Comparison of ENCODE assay signal across 10 cellular contexts in the genomic region with DNA sequence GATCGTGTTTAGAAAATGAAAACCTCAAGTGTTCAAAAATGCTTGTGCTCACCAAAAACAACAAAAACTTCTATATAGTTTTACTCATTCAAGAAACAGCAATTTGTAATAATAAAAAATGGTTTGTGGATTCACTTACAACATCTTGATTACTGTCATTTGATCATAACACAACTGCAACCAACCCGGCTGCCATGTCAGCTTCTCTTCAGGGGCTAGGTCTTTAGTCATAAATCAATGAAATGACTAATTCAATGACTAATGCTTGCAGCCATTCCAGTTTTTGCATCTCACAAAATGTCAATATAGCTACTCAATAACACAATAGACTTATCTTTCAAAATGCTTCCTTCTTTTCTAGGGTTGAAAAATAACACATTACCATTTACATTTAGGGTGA.
DNase-seq lines count a peak whose midpoint lies in the region; ATAC-seq and TF ChIP-seq lines count a peak whose summit lies in the region.
"Had no signal": no experiment of that assay in that cellular context is flagged by ENCODE, and none has a peak within 500 bp of the region (broad histone marks: within the 10 kb centered on the region; RNA-seq: fewer than 3 reads in every experiment).

No MANE protein-coding gene starts in this region.

- H4K8ac ChIP-seq in IMR-90 (ENCODE audit: low read depth in 2 of 2, low read length in 2 of 2) = no peak overlapping the region

- TF ChIP-seq RAD21 in IMR-90 (IDR thresholded peaks at IDR 0.05; ENCODE audit: low read length) = no peak

- no TSS peak for BruUV-seq in IMR-90 (replicated peaks; lab: Mats Ljungman, UMichigan)

- H3K79me1 ChIP-seq in IMR-90 (ENCODE audit: low read depth in 1 of 2, low read length in 2 of 2) = peaks cover 9 to 10% of the 10 kb centered on the region in 2 experiments; a peak in 2 of 4 replicates

- CTCF ChIA-PET in IMR-90 (lab: Yijun Ruan, JAX) = no interaction called here

- H4K5ac ChIP-seq in IMR-90 (ENCODE audit: low read depth, low read length) = no peak overlapping the region

- TF ChIP-seq CTCF in IMR-90 (conservative IDR thresholded peaks at IDR 0.05; ENCODE audit: low read depth, low read length) (no peak), astrocyte of the spinal cord (IDR thresholded peaks at IDR 0.05; ENCODE audit: low read depth, low read length) (no peak), smooth muscle cell (IDR thresholded peaks at IDR 0.05; ENCODE audit: borderline replicate concordance, insufficient read depth, poor library complexity, severe bottlenecking) (no peak)

- POLR2A ChIA-PET in IMR-90 (lab: Charles Lee; ENCODE audit: unreplicated experiment) = no interaction called here

- H3K4ac ChIP-seq in IMR-90 (ENCODE audit: low read depth, low read length) = no peak overlapping the region

- H3K23ac ChIP-seq in IMR-90 (ENCODE audit: low read depth, low read length) = no peak overlapping the region

- DNase-seq in DMS53 (lab: John Stamatoyannopoulos, UW) (peak; percentile 37), DMS53 treated with DMSO at 0.1 percent for 48 hours (lab: John Stamatoyannopoulos, UW; ENCODE audit: unreplicated experiment) (no peak), IMR-90 (peak; percentile 47), astrocyte of the spinal cord (ENCODE audit: low read depth, low spot score) (peak; percentile 25), smooth muscle cell (lab: John Stamatoyannopoulos, UW; ENCODE audit: unreplicated experiment) (no peak), caudate nucleus (lab: John Stamatoyannopoulos, UW) (no peak), posterior cingulate gyrus (no peak)
- DNase-seq: 8988T, SHP77 treated with DMSO at 0.1 percent for 48 hours had no signal

- H3K4me3 ChIP-seq in IMR-90 (ENCODE audit: insufficient read depth, low read depth, low read length) = no peak overlapping the region
- no peak overlapping the region for H3K4me3 ChIP-seq in astrocyte of the spinal cord (ENCODE audit: low read depth, low read length)
- H3K4me3 ChIP-seq in smooth muscle cell = no peak overlapping the region

- H3K9me3 ChIP-seq in IMR-90 (ENCODE audit: control insufficient read depth, insufficient read depth, low read length) = no peaks in the 10 kb centered on the region
- H3K9me3 ChIP-seq in smooth muscle cell (replicated peaks; ENCODE audit: low read depth) = no peaks in the 10 kb centered on the region

- dilution Hi-C loops in IMR-90 (cut with HindIII; ENCODE audit: low sequenced_read_pairs, unreplicated experiment) = no loop called here

- H3K4me1 ChIP-seq in IMR-90 (ENCODE audit: control insufficient read depth, insufficient read depth, low read length) (peaks cover 7% of the 10 kb centered on the region; the same call in 1 of the 2 replicates), smooth muscle cell (ENCODE audit: low read depth) (peaks cover 58% of the 10 kb centered on the region)

- no peak overlapping the region for H2BK20ac ChIP-seq in IMR-90 (ENCODE audit: low read depth, low read length)

- H2BK15ac ChIP-seq in IMR-90 (ENCODE audit: low read depth, low read length) = no peak overlapping the region

- TF ChIP-seq POLR2A in IMR-90 (IDR thresholded peaks at IDR 0.05; ENCODE audit: low read depth, low read length) = no peak

- H2AFZ ChIP-seq in IMR-90 (replicated peaks; ENCODE audit: low read length, poor library complexity) (no peak overlapping the region), smooth muscle cell (ENCODE audit: low read depth) (no peak overlapping the region)

- H2BK120ac ChIP-seq in IMR-90 (ENCODE audit: low read depth, low read length) = no peak overlapping the region

- H3K4me2 ChIP-seq in IMR-90 (ENCODE audit: low read depth, low read length) (no peak overlapping the region), smooth muscle cell (peak overlapping the region; percentile 3)

- no peaks in the 10 kb centered on the region; the same call in 1 of the 2 replicates for H4K20me1 ChIP-seq in IMR-90 (ENCODE audit: insufficient read depth, low read length)
- H4K20me1 ChIP-seq in smooth muscle cell (ENCODE audit: low read depth) = no peaks in the 10 kb centered on the region

- H3K14ac ChIP-seq in IMR-90 (replicated peaks; ENCODE audit: low read depth, low read length) = no peak overlapping the region

- no peak overlapping the region for H3K18ac ChIP-seq in IMR-90 (ENCODE audit: low read depth, low read length)

- no CpG with 5 or more reads among the region's 2 CpGs for WGBS in IMR-90 (ENCODE audit: extremely low coverage in 2 of 2, insufficient read length in 1 of 2), 2 experiments
- 69% methylated on average over 2 of the region's 2 CpGs for WGBS in smooth muscle cell (ENCODE audit: low lambda C conversion rate)

- H3K9ac ChIP-seq in IMR-90 (ENCODE audit: low read depth, low read length) (no peak overlapping the region), smooth muscle cell (ENCODE audit: low read depth) (no peak overlapping the region)

- H3K27me3 ChIP-seq in IMR-90 (ENCODE audit: control insufficient read depth, insufficient read depth, low read length) = no peaks in the 10 kb centered on the region
- H3K27me3 ChIP-seq in smooth muscle cell (ENCODE audit: low read depth) = no peaks in the 10 kb centered on the region

- H2AK9ac ChIP-seq in IMR-90 (replicated peaks; ENCODE audit: low read depth, low read length, poor library complexity) = no peak overlapping the region

- in situ Hi-C loops in IMR-90 (cut with MboI; ENCODE audit: low sequenced_read_pairs) = no loop called here
- in situ Hi-C loops in astrocyte of the spinal cord (cut with HindIII; ENCODE audit: low sequenced_read_pairs) = no loop called here

- H3K79me2 ChIP-seq in smooth muscle cell (ENCODE audit: low read depth) = no peaks in the 10 kb centered on the region

- H3K9me1 ChIP-seq in IMR-90 (ENCODE audit: insufficient read depth, low read length) = 0 out of 2 replicates have a peak, but pooled peaks cover 2% of the 10 kb centered on the region

- H4K91ac ChIP-seq in IMR-90 (ENCODE audit: insufficient read depth, low read depth, low read length) = no peak overlapping the region

- H2BK5ac ChIP-seq in IMR-90 (ENCODE audit: low read depth, low read length, poor library complexity, severe bottlenecking) = no peak overlapping the region

- H3K27ac ChIP-seq in IMR-90 (ENCODE audit: insufficient read depth, low read length) = no peak overlapping the region
- peak overlapping the region; percentile 20 for H3K27ac ChIP-seq in smooth muscle cell (ENCODE audit: low read depth)
- H3K27ac ChIP-seq in caudate nucleus (ENCODE audit: low read depth, low read length) = no peak overlapping the region

- ATAC-seq in IMR-90 (ENCODE audit: low read depth) (no peak), HG02571 (IDR thresholded peaks at IDR 0.05; ENCODE audit: unreplicated experiment) (no peak)

- peaks cover 4% of the 10 kb centered on the region for H3F3A ChIP-seq in smooth muscle cell (ENCODE audit: low read depth)

- no peak overlapping the region for H2AK5ac ChIP-seq in IMR-90 (ENCODE audit: low read depth, low read length)

- H3K56ac ChIP-seq in IMR-90 (ENCODE audit: extremely low read depth, insufficient read depth, low read length) = no peak overlapping the region

- H3K36me3 ChIP-seq in IMR-90 (ENCODE audit: control insufficient read depth, insufficient read depth, low read length) (no peaks in the 10 kb centered on the region; the same call in 1 of the 2 replicates), smooth muscle cell (ENCODE audit: low read depth) (no peaks in the 10 kb centered on the region)

- intact Hi-C loops in IMR-90 (cut with micrococcal nuclease) (no loop called here), posterior cingulate gyrus (cut with DNase I) (no loop called here)

TF ChIP-seq in IMR-90, 13 proteins besides CTCF, POLR2A, EP300 and RAD21:
- TF ChIP-seq FOS (IDR thresholded peaks at IDR 0.05; ENCODE audit: low read depth, low read length) = no peak
- TF ChIP-seq MXI1 (IDR thresholded peaks at IDR 0.05; ENCODE audit: borderline replicate concordance, low read depth, low read length) = no peak
- TF ChIP-seq, protein P1, sequence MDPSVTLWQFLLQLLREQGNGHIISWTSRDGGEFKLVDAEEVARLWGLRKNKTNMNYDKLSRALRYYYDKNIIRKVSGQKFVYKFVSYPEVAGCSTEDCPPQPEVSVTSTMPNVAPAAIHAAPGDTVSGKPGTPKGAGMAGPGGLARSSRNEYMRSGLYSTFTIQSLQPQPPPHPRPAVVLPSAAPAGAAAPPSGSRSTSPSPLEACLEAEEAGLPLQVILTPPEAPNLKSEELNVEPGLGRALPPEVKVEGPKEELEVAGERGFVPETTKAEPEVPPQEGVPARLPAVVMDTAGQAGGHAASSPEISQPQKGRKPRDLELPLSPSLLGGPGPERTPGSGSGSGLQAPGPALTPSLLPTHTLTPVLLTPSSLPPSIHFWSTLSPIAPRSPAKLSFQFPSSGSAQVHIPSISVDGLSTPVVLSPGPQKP (IDR thresholded peaks at IDR 0.05; ENCODE audit: borderline replicate concordance, low read depth, low read length) = no peak
- no peak for TF ChIP-seq BHLHE40 (IDR thresholded peaks at IDR 0.05; ENCODE audit: low read depth, low read length)
TF ChIP-seq in IMR-90: peak in this region for 0.

Comparison
In these comparisons a context has a peak if more than half of its experiments do, and no peak if none do; other contexts are left out.
1. DNase-seq: peak in DMS53 (single experiment), IMR-90 (single experiment) and astrocyte of the spinal cord (single experiment); none in DMS53 treated with DMSO at 0.1 percent for 48 hours (single experiment), smooth muscle cell (single experiment), caudate nucleus (0 of 61) and posterior cingulate gyrus (0 of 10).